In genomic region chr14:75359098-75359497, GRCh38 we compare ENCODE assay signal across 18 cellular contexts.
A peak's percentile ranks its signal among the peaks of the same experiment; 100 is the strongest.
DNase-seq lines count a peak whose midpoint lies in the region; ATAC-seq and TF ChIP-seq lines count a peak whose summit lies in the region.
"Had no signal": no experiment of that assay in that cellular context is flagged by ENCODE, and none has a peak within 500 bp of the region (broad histone marks: within the 10 kb centered on the region; RNA-seq: fewer than 3 reads in every experiment).

No MANE protein-coding gene starts in this region.

- no peak overlapping the region for H3K27ac ChIP-seq in liver (ENCODE audit: low read depth in 1 of 2, low read length in 2 of 2)
- H3K27ac ChIP-seq: 22Rv1, A549, C4-2B, GM23248 had no signal

- peak in 1 of 2 donors; percentile 8 for TF ChIP-seq RAD21 in liver (IDR thresholded peaks at IDR 0.05)

- TF ChIP-seq CTCF in liver (IDR thresholded peaks at IDR 0.05; ENCODE audit: low read depth, low read length, missing input control), result no peak

- H3K36me3 ChIP-seq in liver (ENCODE audit: control insufficient read depth in 4 of 4, insufficient read depth in 3 of 4, low read depth in 1 of 4, low read length in 3 of 4), result no peaks in the 10 kb centered on the region

- ATAC-seq in GM21515 (IDR thresholded peaks at IDR 0.05; ENCODE audit: unreplicated experiment) (no peak), GM18909 (IDR thresholded peaks at IDR 0.05; ENCODE audit: poor library complexity, unreplicated experiment) (no peak), HG02623 (IDR thresholded peaks at IDR 0.05; ENCODE audit: unreplicated experiment) (no peak)
- ATAC-seq: A549, HCT116 had no signal

- 59% methylated on average over 3 of the region's 3 CpGs for WGBS in liver

- peak; percentile 42 for DNase-seq in NCI-H526 treated with DMSO at 0.1 percent for 48 hours (lab: John Stamatoyannopoulos, UW)
- DNase-seq in NCI-H526 (lab: John Stamatoyannopoulos, UW), result no peak
- peak; percentile 27 for DNase-seq in fibroblast of peridontal ligament (ENCODE audit: extremely low read depth)
- DNase-seq: AML-193; Caco-2; CD4-positive, alpha-beta T cell; GDM1; GM23248; H7; HFFc6 had no signal

- H3K9me3 ChIP-seq in liver (ENCODE audit: control insufficient read depth in 4 of 4, low read length in 3 of 4), result no peaks in the 10 kb centered on the region
- H3K9me3 ChIP-seq: A549, Caco-2 had no signal

- H3K9ac ChIP-seq in liver (ENCODE audit: low read depth in 1 of 2, low read length in 2 of 2), result no peak overlapping the region
- H3K9ac ChIP-seq: GM23248 had no signal

- H3K27me3 ChIP-seq in liver (ENCODE audit: control insufficient read depth in 4 of 4, insufficient read depth in 4 of 4, low read length in 3 of 4), result no peaks in the 10 kb centered on the region

- peaks cover 0 to 7% (median 2%) of the 10 kb centered on the region in 4 donors for H3K4me1 ChIP-seq in liver (ENCODE audit: control insufficient read depth in 4 of 4, insufficient read depth in 4 of 4, low read length in 3 of 4)

- H3K4me3 ChIP-seq in liver (ENCODE audit: low read depth in 1 of 3, low read length in 3 of 3), result no peak overlapping the region
- H3K4me3 ChIP-seq: A549, GM23248 had no signal

TF ChIP-seq in liver, 16 proteins besides CTCF, POLR2A, EP300 and RAD21:
- peak; percentile 17 for TF ChIP-seq HNF4G (IDR thresholded peaks at IDR 0.05)
- peak; percentile 27 for TF ChIP-seq SP1 (IDR thresholded peaks at IDR 0.05)
- peak; percentile 77 to 81 for TF ChIP-seq HNF4A (conservative IDR thresholded peaks at IDR 0.05)
- TF ChIP-seq EGR1 (IDR thresholded peaks at IDR 0.05; ENCODE audit: low read depth in 2 of 2), result no peak
- TF ChIP-seq, protein P1, sequence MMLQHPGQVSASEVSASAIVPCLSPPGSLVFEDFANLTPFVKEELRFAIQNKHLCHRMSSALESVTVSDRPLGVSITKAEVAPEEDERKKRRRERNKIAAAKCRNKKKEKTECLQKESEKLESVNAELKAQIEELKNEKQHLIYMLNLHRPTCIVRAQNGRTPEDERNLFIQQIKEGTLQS (IDR thresholded peaks at IDR 0.05), result no peak

Comparison
In these comparisons a context has a peak if more than half of its experiments do, and no peak if none do; other contexts are left out.
1. DNase-seq: peak in NCI-H526 treated with DMSO at 0.1 percent for 48 hours (single experiment) and fibroblast of peridontal ligament (single experiment); none in NCI-H526 (0 of 2).